Comparison of ENCODE assay signal across 17 cellular contexts in the genomic region with DNA sequence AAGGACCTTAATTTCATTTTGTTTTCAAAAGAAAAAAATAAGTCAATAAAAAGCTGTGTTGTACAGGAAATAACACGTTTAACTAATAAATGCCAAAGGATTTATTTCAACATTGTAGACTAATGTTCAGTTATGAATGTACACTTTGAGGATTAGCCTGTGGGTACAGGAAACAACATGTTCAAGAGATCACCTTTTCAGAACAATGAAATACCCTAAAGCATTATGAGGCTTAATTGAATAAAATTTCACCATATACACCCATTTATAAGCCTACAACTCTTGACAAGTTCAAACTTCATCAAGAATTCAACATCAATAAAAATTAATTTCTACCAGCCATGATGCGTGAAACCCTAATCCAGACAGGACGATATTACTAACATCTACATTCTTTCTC. TPM values are rescaled to one million over a fixed set of nuclear protein-coding genes. Genes with fewer than 3 reads are reported as not detected.
DNase-seq lines count a peak whose midpoint lies in the region; ATAC-seq, FAIRE-seq and TF ChIP-seq lines count a peak whose summit lies in the region.
"Had no signal": no experiment of that assay in that cellular context is flagged by ENCODE, and none has a peak within 500 bp of the region (broad histone marks: within the 10 kb centered on the region; RNA-seq: fewer than 3 reads in every experiment).

No MANE protein-coding gene starts in this region.

- H3K9me1 ChIP-seq in keratinocyte (ENCODE audit: control insufficient read depth, extremely low read depth, insufficient read depth, low read length) = no peaks in the 10 kb centered on the region

- no peak overlapping the region for H3K9ac ChIP-seq in mammary epithelial cell (ENCODE audit: insufficient read depth, low read length)
- H3K9ac ChIP-seq in keratinocyte (ENCODE audit: control insufficient read depth, extremely low read depth, insufficient read depth, low read length) = no peak overlapping the region
- H3K9ac ChIP-seq: BLaER1 had no signal

- WGBS in mammary epithelial cell (ENCODE audit: low coverage, missing lambda C conversion rate) = 0% methylated on average over 3 of the region's 3 CpGs
- 77 to 79% methylated on average over 3 of the region's 3 CpGs for WGBS in tibial nerve, 2 donors

- no peak for TF ChIP-seq EP300 in tibial nerve (IDR thresholded peaks at IDR 0.05)

- H3K4me2 ChIP-seq in mammary epithelial cell (ENCODE audit: insufficient read depth, low read depth, low read length) (peak overlapping the region; percentile 68), keratinocyte (ENCODE audit: control insufficient read depth, extremely low read depth, insufficient read depth, low read depth, low read length) (peak overlapping the region; percentile 50)
- H3K4me2 ChIP-seq: BLaER1, GM23338 had no signal

- CTCF ChIA-PET in mammary epithelial cell (lab: Charles Lee; ENCODE audit: low non-redundant PET) = no interaction called here

- in situ Hi-C loops in mammary epithelial cell (cut with MboI; ENCODE audit: low sequenced_read_pairs in 2 of 2) = no loop called here

- peak overlapping the region; percentile 39 for H3K27ac ChIP-seq in mammary epithelial cell (ENCODE audit: insufficient read depth, low read depth, low read length)
- H3K27ac ChIP-seq in breast epithelium = no peak overlapping the region
- H3K27ac ChIP-seq in keratinocyte (ENCODE audit: control insufficient read depth, insufficient read depth, low read length) = peak overlapping the region; percentile 39
- no peak overlapping the region for H3K27ac ChIP-seq in tibial nerve
- H3K27ac ChIP-seq: 22Rv1, BLaER1 had no signal

- intact Hi-C loops in mammary epithelial cell (cut with micrococcal nuclease) (no loop called here), breast epithelium (cut with DNase I; ENCODE audit: low total_unique reads) (no loop called here)

- DNase-seq in mammary epithelial cell = peak; percentile 64
- DNase-seq in breast epithelium (ENCODE audit: low spot score in 2 of 2) = no peak
- peak; percentile 80 for DNase-seq in epithelial cell of esophagus (ENCODE audit: low read depth)
- peak; percentile 55 for DNase-seq in keratinocyte (ENCODE audit: low read depth, low spot score)
- DNase-seq in tibial nerve (ENCODE audit: low spot score in 2 of 2) = no peak
- DNase-seq: CD4-positive, alpha-beta memory T cell; DMS79 treated with DMSO at 0.1 percent for 48 hours; GF-D8; HCEC 1CT had no signal

- H3K4me1 ChIP-seq in mammary epithelial cell (ENCODE audit: insufficient read depth, low read length) = peaks cover 4% of the 10 kb centered on the region
- H3K4me1 ChIP-seq in breast epithelium = no peaks in the 10 kb centered on the region
- H3K4me1 ChIP-seq in keratinocyte (ENCODE audit: control insufficient read depth, extremely low read depth, insufficient read depth, low read length) = peaks cover 9% of the 10 kb centered on the region
- no peaks in the 10 kb centered on the region for H3K4me1 ChIP-seq in tibial nerve

- H4K20me1 ChIP-seq in mammary epithelial cell (ENCODE audit: insufficient read depth, low read length) = no peaks in the 10 kb centered on the region
- H4K20me1 ChIP-seq in keratinocyte (ENCODE audit: control insufficient read depth, extremely low read depth, insufficient read depth, low read length) = no peaks in the 10 kb centered on the region
- H4K20me1 ChIP-seq: BLaER1 had no signal

- BruUV-seq in mammary epithelial cell (replicated peaks; lab: Mats Ljungman, UMichigan) = no TSS peak

- TF ChIP-seq POLR2A in breast epithelium (IDR thresholded peaks at IDR 0.05) (no peak), tibial nerve (IDR thresholded peaks at IDR 0.05) (no peak)

- TF ChIP-seq CTCF in mammary epithelial cell (conservative IDR thresholded peaks at IDR 0.05 in 1 of 2, IDR thresholded peaks at IDR 0.05 in 1 of 2; ENCODE audit: extremely low read depth in 1 of 2, insufficient read depth in 1 of 2, low read depth in 1 of 2, low read length in 2 of 2) (no peak), breast epithelium (IDR thresholded peaks at IDR 0.05) (no peak), epithelial cell of esophagus (IDR thresholded peaks at IDR 0.05; ENCODE audit: insufficient read depth, low read depth, low read length, missing control alignments) (no peak), keratinocyte (optimal IDR thresholded peaks at IDR 0.05 in 1 of 3, IDR thresholded peaks at IDR 0.05 in 1 of 3, conservative IDR thresholded peaks at IDR 0.05 in 1 of 3; ENCODE audit: extremely low read depth in 1 of 3, insufficient read depth in 2 of 3, low read length in 3 of 3) (no peak), tibial nerve (IDR thresholded peaks at IDR 0.05) (no peak)

- dilution Hi-C loops in mammary epithelial cell (cut with HindIII; ENCODE audit: low sequenced_read_pairs) (no loop called here), keratinocyte (cut with MboI; ENCODE audit: extremely low pct_ligation_motif_present, low sequenced_read_pairs) (no loop called here)

- no peaks in the 10 kb centered on the region for H3K36me3 ChIP-seq in mammary epithelial cell (ENCODE audit: insufficient read depth, low read length)
- H3K36me3 ChIP-seq in breast epithelium = no peaks in the 10 kb centered on the region
- no peaks in the 10 kb centered on the region for H3K36me3 ChIP-seq in keratinocyte (ENCODE audit: control insufficient read depth in 2 of 2, extremely low read depth in 1 of 2, insufficient read depth in 2 of 2, low read length in 2 of 2)
- no peaks in the 10 kb centered on the region for H3K36me3 ChIP-seq in tibial nerve
- H3K36me3 ChIP-seq: BLaER1 had no signal

- FAIRE-seq in keratinocyte (lab: Jason Lieb, UNC) = peak; percentile 61
- FAIRE-seq: GM19239, H54 had no signal

- H3K79me2 ChIP-seq in mammary epithelial cell (ENCODE audit: insufficient read depth, low read length) (no peaks in the 10 kb centered on the region), keratinocyte (ENCODE audit: control insufficient read depth, insufficient read depth, low read length) (no peaks in the 10 kb centered on the region)

- H3K4me3 ChIP-seq in mammary epithelial cell (replicated peaks in 1 of 3; ENCODE audit: insufficient read depth in 1 of 3, low read depth in 2 of 3, low read length in 3 of 3) (peak overlapping the region in 1 of 3 experiments; percentile 29), breast epithelium (no peak overlapping the region), epithelial cell of esophagus (ENCODE audit: low read length) (no peak overlapping the region), keratinocyte (ENCODE audit: control insufficient read depth in 2 of 3, extremely low read depth in 1 of 3, insufficient read depth in 2 of 3, low read depth in 1 of 3, low read length in 3 of 3) (no peak overlapping the region), tibial nerve (no peak overlapping the region)
- H3K4me3 ChIP-seq: BLaER1, GM23338 had no signal

- ATAC-seq in GM19455 (IDR thresholded peaks at IDR 0.05; ENCODE audit: unreplicated experiment) (no peak), GM21515 (IDR thresholded peaks at IDR 0.05; ENCODE audit: unreplicated experiment) (no peak)
- ATAC-seq: GM23338 had no signal

- H2AFZ ChIP-seq in mammary epithelial cell (ENCODE audit: low read depth, low read length) = peak overlapping the region; percentile 74
- H2AFZ ChIP-seq in keratinocyte (ENCODE audit: control insufficient read depth, low read length) = peak overlapping the region; percentile 39
- H2AFZ ChIP-seq: GM23338 had no signal

- H3K27me3 ChIP-seq in mammary epithelial cell (ENCODE audit: insufficient read depth, low read length) (no peaks in the 10 kb centered on the region), breast epithelium (no peaks in the 10 kb centered on the region), keratinocyte (ENCODE audit: control insufficient read depth, extremely low read depth, insufficient read depth, low read length) (no peaks in the 10 kb centered on the region), tibial nerve (no peaks in the 10 kb centered on the region)
- H3K27me3 ChIP-seq: BLaER1 had no signal

- no peaks in the 10 kb centered on the region for H3K9me3 ChIP-seq in mammary epithelial cell (replicated peaks; ENCODE audit: insufficient read depth, low read length)
- H3K9me3 ChIP-seq in breast epithelium = no peaks in the 10 kb centered on the region
- H3K9me3 ChIP-seq in keratinocyte (ENCODE audit: control insufficient read depth, low read depth, low read length) = no peaks in the 10 kb centered on the region
- no peaks in the 10 kb centered on the region for H3K9me3 ChIP-seq in tibial nerve
- H3K9me3 ChIP-seq: BLaER1 had no signal

RNA-seq across cellular contexts. Expression of gene SLC6A15, which starts 56.6 kb away (rescaled TPM):
- 100 to 1,000 TPM in 1 of 2 donors, 10 to 100 TPM in 1; 26.7 to 185 TPM for total RNA-seq in mammary epithelial cell
- polyA plus RNA-seq in mammary epithelial cell = 12.0 TPM
- 38.9 TPM for polyA minus RNA-seq in mammary epithelial cell
- total RNA-seq in breast epithelium = 1 to 10 TPM in 2 of 3 donors, not detected in 1; 2.0 to 2.2 TPM
- 7.4 to 18.9 TPM (median 14.0 TPM) in 3 replicates for polyA plus RNA-seq in keratinocyte
- 21.9 TPM for polyA plus RNA-seq in keratinocyte (2011; ENCODE audit: low read depth)
- 3.6 and 7.5 TPM in 2 replicates for polyA plus RNA-seq in keratinocyte (2011; cell fraction: cytosol; rRNA removed)
- polyA plus RNA-seq in keratinocyte (2011; cell fraction: nucleus; rRNA removed) = 34.2 and 48.0 TPM in 2 replicates
- polyA plus RNA-seq in keratinocyte (2012; ENCODE audit: low replicate concordance) = 18.2 and 22.2 TPM in 2 replicates
- polyA minus RNA-seq in keratinocyte = 15.7 to 26.9 TPM (median 19.1 TPM) in 3 replicates
- polyA minus RNA-seq in keratinocyte (2011; cell fraction: cytosol; rRNA and poly(A)+ RNA removed) = 11.5 TPM
- 44.7 and 87.0 TPM in 2 replicates for polyA minus RNA-seq in keratinocyte (2011; cell fraction: nucleus; rRNA and poly(A)+ RNA removed)
- under 1 TPM; 0.30 to 0.84 (median 0.51) TPM for total RNA-seq in tibial nerve
- total RNA-seq: CD4-positive, alpha-beta memory T cell had no signal
- polyA plus RNA-seq: CD14-positive monocyte; CD4-positive, alpha-beta memory T cell had no signal

Comparison
In these comparisons a context has a peak if more than half of its experiments do, and no peak if none do; other contexts are left out.
1. DNase-seq: peak in mammary epithelial cell (single experiment), epithelial cell of esophagus (single experiment) and keratinocyte (single experiment); none in breast epithelium (0 of 2) and tibial nerve (0 of 2).
2. H3K27ac ChIP-seq: peak in mammary epithelial cell (single experiment) and keratinocyte (single experiment); none in breast epithelium (0 of 2) and tibial nerve (0 of 4).
3. RNA of gene SLC6A15, which starts 56.6 kb away (total RNA-seq): 26.7 to 185 TPM in mammary epithelial cell; 2.0 to 2.2 TPM in breast epithelium and 0.30 to 0.84 TPM in tibial nerve; every median in the first group is over 4 times any median in the second.